In the genomic region with DNA sequence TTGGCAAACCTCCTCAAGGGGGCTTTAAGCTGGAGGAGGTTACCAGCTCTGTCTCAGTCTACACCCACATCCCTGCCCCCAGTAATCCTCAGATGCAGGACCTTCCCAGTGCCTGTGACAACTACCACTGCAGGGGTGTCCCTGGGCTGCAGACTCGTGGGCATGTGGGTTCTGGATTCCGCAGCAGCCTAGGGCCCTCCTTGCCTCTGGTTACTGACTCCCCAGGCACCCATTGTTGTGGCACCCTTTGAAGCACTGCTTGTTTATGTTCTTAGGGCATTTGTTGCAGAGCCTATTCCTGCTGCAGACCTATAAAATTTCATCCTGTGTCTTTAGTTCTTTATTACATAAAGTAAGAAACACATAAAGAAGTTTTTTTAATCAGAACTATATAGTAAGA, we compare ENCODE assay signal across 19 cellular contexts. TPM values are rescaled to one million over a fixed set of nuclear protein-coding genes. Genes with fewer than 3 reads are reported as not detected.
A peak's percentile ranks its signal among the peaks of the same experiment; 100 is the strongest.
DNase-seq lines count a peak whose midpoint lies in the region; TF ChIP-seq lines count a peak whose summit lies in the region.
"Had no signal": no experiment of that assay in that cellular context is flagged by ENCODE, and none has a peak within 500 bp of the region (broad histone marks: within the 10 kb centered on the region; RNA-seq: fewer than 3 reads in every experiment).

No MANE protein-coding gene starts in this region.

- no peak overlapping the region for H3K27ac ChIP-seq in DOHH2 (ENCODE audit: low read depth, low read length)
- no peak overlapping the region for H3K27ac ChIP-seq in mesenchymal stem cell (ENCODE audit: low read length, poor library complexity, severe bottlenecking)
- peak overlapping the region; percentile 2 for H3K27ac ChIP-seq in skeletal muscle tissue (ENCODE audit: low read depth, low read length)

- no peak overlapping the region for H3K4ac ChIP-seq in mesenchymal stem cell (ENCODE audit: low read depth in 1 of 2, low read length in 2 of 2)

- H2BK15ac ChIP-seq in mesenchymal stem cell (ENCODE audit: low read depth, poor library complexity, severe bottlenecking), result no peak overlapping the region

- 75% methylated on average over 2 of the region's 2 CpGs for WGBS in mesenchymal stem cell

- H2AFZ ChIP-seq in mesenchymal stem cell (ENCODE audit: low read depth, low read length), result no peak overlapping the region

- H3K4me2 ChIP-seq in DOHH2 (ENCODE audit: low read length) (peak overlapping the region; percentile 35; the same call in 1 of the 2 replicates), mesenchymal stem cell (ENCODE audit: low read length, poor library complexity, severe bottlenecking) (no peak overlapping the region)
- H3K4me2 ChIP-seq: SK-N-SH had no signal

- H3K79me1 ChIP-seq in mesenchymal stem cell (replicated peaks; ENCODE audit: low read length, poor library complexity, severe bottlenecking), result peaks cover 31% of the 10 kb centered on the region

- peak; percentile 48 for DNase-seq in NCI-H146 (lab: John Stamatoyannopoulos, UW)
- DNase-seq in mesenchymal stem cell, result no peak
- no peak for DNase-seq in SIG-M5 (lab: John Stamatoyannopoulos, UW)
- no peak for DNase-seq in Ammon's horn (ENCODE audit: low spot score)
- no peak for DNase-seq in G401 (ENCODE audit: low spot score)
- DNase-seq: ACHN; Caco-2; EL; NCI-H187 treated with DMSO at 0.1 percent for 48 hours; NCI-H345; NCI-H526 treated with DMSO at 0.1 percent for 48 hours; NK-92 treated with Interleukin-12 subunit alpha and Interleukin-12 subunit beta, amount 100 ng/mL, for 24 hours; OCI-M1; Right ventricle myocardium superior; SK-N-SH; T-cell had no signal

- H3K27me3 ChIP-seq in DOHH2 (ENCODE audit: control insufficient read depth, low read length) (no peaks in the 10 kb centered on the region), mesenchymal stem cell (ENCODE audit: control insufficient read depth in 1 of 2, insufficient read depth in 1 of 2, low read length in 2 of 2) (no peaks in the 10 kb centered on the region), skeletal muscle tissue (ENCODE audit: control insufficient read depth in 3 of 3, insufficient read depth in 3 of 3, low read length in 3 of 3) (no peaks in the 10 kb centered on the region)

- H2AK5ac ChIP-seq in mesenchymal stem cell (ENCODE audit: low read length, severe bottlenecking), result no peak overlapping the region

- H3K9ac ChIP-seq in mesenchymal stem cell (ENCODE audit: low read length), result no peak overlapping the region
- peak overlapping the region in 1 of 3 donors; percentile 64 for H3K9ac ChIP-seq in skeletal muscle tissue (ENCODE audit: low read depth in 1 of 3, low read length in 3 of 3)
- H3K9ac ChIP-seq: SK-N-SH had no signal

- no peak overlapping the region for H2BK12ac ChIP-seq in mesenchymal stem cell (ENCODE audit: low read length in 2 of 2)

- H4K91ac ChIP-seq in mesenchymal stem cell (ENCODE audit: low read length), result no peak overlapping the region

- H3F3A ChIP-seq in DOHH2 (ENCODE audit: control insufficient read depth, insufficient read depth), result no peaks in the 10 kb centered on the region

- peak overlapping the region; percentile 66 for H4K8ac ChIP-seq in mesenchymal stem cell (ENCODE audit: low read length)

- H3K14ac ChIP-seq in mesenchymal stem cell (ENCODE audit: low read length in 2 of 2), result no peak overlapping the region

- H2BK120ac ChIP-seq in mesenchymal stem cell (ENCODE audit: low read depth, low read length), result no peak overlapping the region

- no peaks in the 10 kb centered on the region for H3K79me2 ChIP-seq in DOHH2 (ENCODE audit: control insufficient read depth, low read length)

- H3K4me1 ChIP-seq in DOHH2 (ENCODE audit: control insufficient read depth, low read length) (peaks cover 18% of the 10 kb centered on the region), mesenchymal stem cell (ENCODE audit: control insufficient read depth, insufficient read depth, low read depth, low read length) (peaks cover 13% of the 10 kb centered on the region), skeletal muscle tissue (ENCODE audit: control insufficient read depth in 3 of 3, insufficient read depth in 3 of 3, low read length in 3 of 3) (peaks cover 12 to 25% (median 23%) of the 10 kb centered on the region in 3 donors)
- H3K4me1 ChIP-seq: Caco-2 had no signal

- H3K36me3 ChIP-seq in DOHH2 (ENCODE audit: control insufficient read depth, low read length) (no peaks in the 10 kb centered on the region), mesenchymal stem cell (ENCODE audit: control insufficient read depth in 1 of 2, insufficient read depth in 2 of 2, low read depth in 1 of 2, low read length in 2 of 2) (peaks cover 20 to 66% of the 10 kb centered on the region in 2 experiments), skeletal muscle tissue (ENCODE audit: control insufficient read depth in 3 of 3, insufficient read depth in 3 of 3, low read length in 3 of 3) (peaks cover 4 to 13% (median 12%) of the 10 kb centered on the region in 3 donors)

- H3K23ac ChIP-seq in mesenchymal stem cell (ENCODE audit: low read length in 2 of 2), result no peak overlapping the region

- no peak for TF ChIP-seq CTCF in DOHH2 (IDR thresholded peaks at IDR 0.05; ENCODE audit: low read depth, low read length, poor library complexity, severe bottlenecking)

- no peaks in the 10 kb centered on the region for H4K20me1 ChIP-seq in DOHH2 (ENCODE audit: control insufficient read depth, insufficient read depth, low read depth, low read length)

- no peak overlapping the region for H2BK5ac ChIP-seq in mesenchymal stem cell (ENCODE audit: low read depth, low read length, poor library complexity, severe bottlenecking)

- H3K18ac ChIP-seq in mesenchymal stem cell (ENCODE audit: low read depth in 1 of 2, low read length in 2 of 2), result no peak overlapping the region

- H3K9me3 ChIP-seq in DOHH2 (ENCODE audit: control insufficient read depth, insufficient read depth, low read length) (no peaks in the 10 kb centered on the region), mesenchymal stem cell (ENCODE audit: control insufficient read depth, low read length) (no peaks in the 10 kb centered on the region), skeletal muscle tissue (ENCODE audit: control insufficient read depth in 3 of 3, low read length in 3 of 3) (no peaks in the 10 kb centered on the region)
- H3K9me3 ChIP-seq: Caco-2, SK-N-SH had no signal

- in situ Hi-C loops in G401 (cut with HindIII; ENCODE audit: low sequenced_read_pairs), result no loop called here

- H3K4me3 ChIP-seq in DOHH2 (ENCODE audit: low read length), result no peak overlapping the region
- no peak overlapping the region for H3K4me3 ChIP-seq in mesenchymal stem cell (ENCODE audit: insufficient read depth in 1 of 2, low read depth in 1 of 2, low read length in 2 of 2)
- H3K4me3 ChIP-seq in skeletal muscle tissue (ENCODE audit: low read length in 3 of 3), result peak overlapping the region in 2 of 3 donors; percentile 12 to 23

- H3K9me2 ChIP-seq in DOHH2 (replicated peaks; ENCODE audit: control insufficient read depth, low read length), result no peaks in the 10 kb centered on the region
- H3K9me2 ChIP-seq: SK-N-SH had no signal

RNA-seq across cellular contexts. Expression of a gene that starts 51.1 kb away (rescaled TPM):
- 0.03 TPM for polyA plus RNA-seq in mesenchymal stem cell (2013, experiment 1 of 2)
- polyA plus RNA-seq in mesenchymal stem cell (2013, experiment 2 of 2), result 0.03 TPM
- total RNA-seq in skeletal muscle tissue, result 2.1 TPM
- total RNA-seq in G401 (2014; rRNA removed; shearing (Covaris generic)), result not detected in 2 replicates
- total RNA-seq: H1, Right ventricle myocardium superior, T-cell had no signal
- polyA plus RNA-seq: H1, SK-N-SH had no signal

Comparison
In these comparisons a context has a peak if more than half of its experiments do, and no peak if none do; other contexts are left out.
1. H3K4me3 ChIP-seq: peak in skeletal muscle tissue (2 of 3); none in DOHH2 (single experiment) and mesenchymal stem cell (0 of 2).